Comparison of ENCODE assay signal across 8 cellular contexts in genomic region chr6:33414592-33415271, GRCh38. TPM values are rescaled to one million over a fixed set of nuclear protein-coding genes. Genes with fewer than 3 reads are reported as not detected.
A peak's percentile ranks its signal among the peaks of the same experiment; 100 is the strongest.
DNase-seq lines count a peak whose midpoint lies in the region; ATAC-seq, FAIRE-seq and TF ChIP-seq lines count a peak whose summit lies in the region.

No MANE protein-coding gene starts in this region.

- H4K8ac ChIP-seq in mesenchymal stem cell (ENCODE audit: low read length) = no peak overlapping the region

- peaks cover 69% of the 10 kb centered on the region for H3K36me3 Mint-ChIP-seq in CD4-positive, alpha-beta T cell (ENCODE audit: low read depth)
- peaks cover 80% of the 10 kb centered on the region for H3K36me3 Mint-ChIP-seq in activated T-helper 17 cell treated with anti-CD3 and anti-CD28 coated beads, Interleukin-2, amount 50 U/mL, for 72 hours (ENCODE audit: low read depth)

- no peak for DNase-seq in CD4-positive, alpha-beta T cell
- DNase-seq in HCT116 (ENCODE audit: low read depth, low spot score) = no peak
- no peak for DNase-seq in mesenchymal stem cell
- DNase-seq in H54 (ENCODE audit: insufficient read length, low spot score) = no peak
- no peak for DNase-seq in prostate gland (ENCODE audit: low spot score)
- no peak for DNase-seq in H4 (ENCODE audit: low spot score)
- no peak for DNase-seq in GM19240 (ENCODE audit: insufficient read length, low spot score)

- H2BK5ac ChIP-seq in mesenchymal stem cell (ENCODE audit: low read depth, low read length, poor library complexity, severe bottlenecking) = no peak overlapping the region

- no TSS peak for BruUV-seq in HCT116 (replicated peaks; lab: Mats Ljungman, UMichigan)

- H3K14ac ChIP-seq in mesenchymal stem cell (ENCODE audit: low read length in 2 of 2) = peak overlapping the region in 1 of 2 experiments; percentile 26

- H3K9me2 ChIP-seq in HCT116 (ENCODE audit: insufficient read depth) = no peaks in the 10 kb centered on the region

- TF ChIP-seq RAD21 in HCT116 (IDR thresholded peaks at IDR 0.05; ENCODE audit: low read depth) = no peak

- peak overlapping the region; percentile 94 for H3K4me3 Mint-ChIP-seq in CD4-positive, alpha-beta T cell
- H3K4me3 Mint-ChIP-seq in activated T-helper 17 cell treated with anti-CD3 and anti-CD28 coated beads, Interleukin-2, amount 50 U/mL, for 72 hours = peak overlapping the region; percentile 96

- no peak for TF ChIP-seq POLR2A in HCT116 (IDR thresholded peaks at IDR 0.05; ENCODE audit: borderline replicate concordance, extremely low read depth, insufficient read depth, insufficient read length)
- no peak for TF ChIP-seq POLR2A in H54 (IDR thresholded peaks at IDR 0.05; ENCODE audit: low read depth, low read length)
- TF ChIP-seq POLR2A in prostate gland (IDR thresholded peaks at IDR 0.05) = no peak

- CTCF ChIA-PET in CD4-positive, alpha-beta T cell (lab: Charles Lee) = interaction anchor here (3.2 kb wide), 1 partner anchor 11 kb away, joined by 9 read pairs; no protein-coding TSS in a partner anchor
- CTCF ChIA-PET in HCT116 (lab: Charles Lee) = no interaction called here

- intact Hi-C loops in CD4-positive, alpha-beta T cell (cut with DNase I, micrococcal nuclease) = loop anchor here (5.0 kb wide), 2 partner anchors 102 to 212 kb away; partner anchors contain the start of genes HSD17B8 (in 1 of the 2), RXRB (in 1 of the 2), SLC39A7 (in 1 of the 2) and TAPBP (in 1 of the 2)
- intact Hi-C loops in HCT116 (cut with micrococcal nuclease) (loop anchor here (5.0 to 10.0 kb wide), 2 partner anchors 117 to 210 kb away; partner anchors contain the start of genes HSD17B8, RGL2, RING1 and RXRB), prostate gland (cut with DNase I) (loop anchor here (5.0 to 10.0 kb wide), 2 partner anchors 97 to 440 kb away; partner anchors contain the start of gene ZBTB22)

- H2BK12ac ChIP-seq in mesenchymal stem cell (ENCODE audit: low read length in 2 of 2) = no peak overlapping the region

- FAIRE-seq in H54 (lab: Jason Lieb, UNC) = no peak

- peak overlapping the region in 1 of 2 experiments; percentile 5 for H3K23ac ChIP-seq in mesenchymal stem cell (ENCODE audit: low read length in 2 of 2)

- H2BK120ac ChIP-seq in mesenchymal stem cell (ENCODE audit: low read depth, low read length) = no peak overlapping the region

- H3K18ac ChIP-seq in mesenchymal stem cell (ENCODE audit: low read depth in 1 of 2, low read length in 2 of 2) = no peak overlapping the region

- no peak overlapping the region for H3K27ac ChIP-seq in CD4-positive, alpha-beta T cell (ENCODE audit: low read depth, low read length)
- H3K27ac ChIP-seq in HCT116 (ENCODE audit: low read depth, low read length) (no peak overlapping the region), mesenchymal stem cell (ENCODE audit: low read length, poor library complexity, severe bottlenecking) (no peak overlapping the region), prostate gland (no peak overlapping the region)

- ATAC-seq in CD4-positive, alpha-beta T cell (ENCODE audit: poor library complexity) = no peak
- ATAC-seq in HCT116 = no peak
- no peak for ATAC-seq in activated T-helper 17 cell treated with anti-CD3 and anti-CD28 coated beads, Interleukin-2, amount 50 U/mL, for 72 hours (replicated peaks)

- H3K4me1 Mint-ChIP-seq in CD4-positive, alpha-beta T cell (ENCODE audit: low read depth) = peaks cover 88% of the 10 kb centered on the region
- H3K4me1 Mint-ChIP-seq in activated T-helper 17 cell treated with anti-CD3 and anti-CD28 coated beads, Interleukin-2, amount 50 U/mL, for 72 hours = peaks cover 49% of the 10 kb centered on the region

- POLR2A ChIA-PET in CD4-positive, alpha-beta T cell (lab: Charles Lee) = interaction anchor here (1.0 kb wide), 1 partner anchor 16 kb away, joined by 5 read pairs; no protein-coding TSS in a partner anchor
- POLR2A ChIA-PET in HCT116 (lab: Charles Lee) = no interaction called here

- H3K9ac ChIP-seq in HCT116 (ENCODE audit: low read length) = no peak overlapping the region
- peak overlapping the region; percentile 99 for H3K9ac ChIP-seq in mesenchymal stem cell (ENCODE audit: low read length)

- H3K9me3 ChIP-seq in CD4-positive, alpha-beta T cell (ENCODE audit: control insufficient read depth, low read length) = no peaks in the 10 kb centered on the region
- H3K9me3 ChIP-seq in HCT116 (ENCODE audit: control insufficient read depth in 1 of 2, insufficient read depth in 1 of 2, low read depth in 1 of 2, low read length in 2 of 2) (no peaks in the 10 kb centered on the region), mesenchymal stem cell (ENCODE audit: control insufficient read depth, low read length) (no peaks in the 10 kb centered on the region), prostate gland (no peaks in the 10 kb centered on the region)

- H2AFZ ChIP-seq in HCT116 (ENCODE audit: low read depth, low read length, poor library complexity, severe bottlenecking) (no peak overlapping the region), mesenchymal stem cell (ENCODE audit: low read depth, low read length) (no peak overlapping the region)

- H4K91ac ChIP-seq in mesenchymal stem cell (ENCODE audit: low read length) = no peak overlapping the region

- no peaks in the 10 kb centered on the region for H3K27me3 ChIP-seq in CD4-positive, alpha-beta T cell (ENCODE audit: control insufficient read depth, insufficient read depth, low read length)
- H3K27me3 ChIP-seq in HCT116 (ENCODE audit: insufficient read depth, low read length) (no peaks in the 10 kb centered on the region), mesenchymal stem cell (ENCODE audit: control insufficient read depth in 1 of 2, insufficient read depth in 1 of 2, low read length in 2 of 2) (no peaks in the 10 kb centered on the region), prostate gland (replicated peaks; ENCODE audit: insufficient read depth) (no peaks in the 10 kb centered on the region)

- H3K4me3 ChIP-seq in HCT116 (replicated peaks in 1 of 2; ENCODE audit: low read depth in 1 of 2, low read length in 2 of 2) = no peak overlapping the region
- H3K4me3 ChIP-seq in mesenchymal stem cell (ENCODE audit: insufficient read depth in 1 of 2, low read depth in 1 of 2, low read length in 2 of 2) = no peak overlapping the region
- no peak overlapping the region for H3K4me3 ChIP-seq in prostate gland

- H2AK5ac ChIP-seq in mesenchymal stem cell (ENCODE audit: low read length, severe bottlenecking) = no peak overlapping the region

- H3K79me1 ChIP-seq in mesenchymal stem cell (replicated peaks; ENCODE audit: low read length, poor library complexity, severe bottlenecking) = peaks cover 22% of the 10 kb centered on the region

- no peaks in the 10 kb centered on the region for H3K27me3 Mint-ChIP-seq in CD4-positive, alpha-beta T cell
- no peaks in the 10 kb centered on the region for H3K27me3 Mint-ChIP-seq in activated T-helper 17 cell treated with anti-CD3 and anti-CD28 coated beads, Interleukin-2, amount 50 U/mL, for 72 hours

- H3K36me3 ChIP-seq in HCT116 (ENCODE audit: control insufficient read depth in 1 of 2, insufficient read depth in 2 of 2, low read length in 2 of 2) (peaks cover 5 to 28% of the 10 kb centered on the region in 2 experiments; a peak in 3 of 4 replicates), mesenchymal stem cell (ENCODE audit: control insufficient read depth in 1 of 2, insufficient read depth in 2 of 2, low read depth in 1 of 2, low read length in 2 of 2) (peaks cover 43 to 50% of the 10 kb centered on the region in 2 experiments), prostate gland (no peaks in the 10 kb centered on the region)

- no peak for TF ChIP-seq CTCF in CD4-positive, alpha-beta T cell (IDR thresholded peaks at IDR 0.05)
- TF ChIP-seq CTCF in HCT116 (IDR thresholded peaks at IDR 0.05 in 2 of 3, conservative IDR thresholded peaks at IDR 0.05 in 1 of 3; ENCODE audit: borderline replicate concordance in 1 of 3, insufficient read depth in 1 of 3, low read depth in 2 of 3, low read length in 2 of 3) = peak in 2 of 3 experiments; percentile 64 to 67; a peak in 4 of 6 replicates
- no peak for TF ChIP-seq CTCF in prostate gland (IDR thresholded peaks at IDR 0.05)

- no peak overlapping the region for H3K4me2 ChIP-seq in HCT116 (ENCODE audit: low read length)
- peak overlapping the region; percentile 23 for H3K4me2 ChIP-seq in mesenchymal stem cell (ENCODE audit: low read length, poor library complexity, severe bottlenecking)

- no peaks in the 10 kb centered on the region for H4K20me1 ChIP-seq in HCT116 (ENCODE audit: insufficient read depth)

- WGBS in mesenchymal stem cell = 82% methylated on average over 8 of the region's 12 CpGs
- WGBS in prostate gland = 72% methylated on average over 12 of the region's 12 CpGs

- no peak overlapping the region for H3K4ac ChIP-seq in mesenchymal stem cell (ENCODE audit: low read depth in 1 of 2, low read length in 2 of 2)

- no peaks in the 10 kb centered on the region for H3K9me3 Mint-ChIP-seq in CD4-positive, alpha-beta T cell
- H3K9me3 Mint-ChIP-seq in activated T-helper 17 cell treated with anti-CD3 and anti-CD28 coated beads, Interleukin-2, amount 50 U/mL, for 72 hours = no peaks in the 10 kb centered on the region

- peaks cover 13 to 40% of the 10 kb centered on the region in 2 experiments for H3K4me1 ChIP-seq in HCT116 (ENCODE audit: control insufficient read depth in 1 of 2, insufficient read depth in 2 of 2, low read length in 2 of 2)
- H3K4me1 ChIP-seq in mesenchymal stem cell (ENCODE audit: control insufficient read depth, insufficient read depth, low read depth, low read length) = peaks cover 39% of the 10 kb centered on the region
- H3K4me1 ChIP-seq in prostate gland (replicated peaks) = peaks cover 12% of the 10 kb centered on the region

- H3K79me2 ChIP-seq in HCT116 (ENCODE audit: insufficient read depth, low read length) = peaks cover 38% of the 10 kb centered on the region

- RAD21 ChIA-PET in HCT116 (lab: Charles Lee; ENCODE audit: low non-redundant PET in 1 of 2, low total read pairs in 2 of 2, uncharacterized antibody in 2 of 2, unreplicated experiment in 2 of 2) = no interaction called here

- peak overlapping the region; percentile 98 for H3K27ac Mint-ChIP-seq in CD4-positive, alpha-beta T cell
- peak overlapping the region; percentile 97 for H3K27ac Mint-ChIP-seq in activated T-helper 17 cell treated with anti-CD3 and anti-CD28 coated beads, Interleukin-2, amount 50 U/mL, for 72 hours

- H2BK15ac ChIP-seq in mesenchymal stem cell (ENCODE audit: low read depth, poor library complexity, severe bottlenecking) = no peak overlapping the region

RNA-seq across cellular contexts. Expression of gene CUTA, which starts 3.2 kb away (rescaled TPM):
- 100 to 1,000 TPM; 176 to 185 TPM for total RNA-seq in CD4-positive, alpha-beta T cell
- total RNA-seq in HCT116 (2021; ENCODE audit: unreplicated experiment) (186 TPM), prostate gland (100 to 1,000 TPM; 189 to 260 TPM)
- polyA plus RNA-seq in HCT116 (2012) = 184 and 226 TPM in 2 replicates
- total RNA-seq in activated T-helper 17 cell treated with anti-CD3 and anti-CD28 coated beads, Interleukin-2, amount 50 U/mL, for 72 hours = 100 to 1,000 TPM; 163 to 248 TPM
- polyA plus RNA-seq in mesenchymal stem cell (2013, experiment 1 of 2) = 472 TPM
- polyA plus RNA-seq in mesenchymal stem cell (2013, experiment 2 of 2) = 480 TPM
- 183 and 222 TPM in 2 replicates for total RNA-seq in H4 (2014; rRNA removed; shearing (Covaris generic))

RNA-seq across cellular contexts. Expression of gene PHF1, which starts 3.9 kb away (rescaled TPM):
- 100 to 1,000 TPM; 545 to 557 TPM for total RNA-seq in CD4-positive, alpha-beta T cell
- total RNA-seq in HCT116 (2021; ENCODE audit: unreplicated experiment) (40.2 TPM), prostate gland (100 to 1,000 TPM in 1 of 2 donors, 10 to 100 TPM in 1; 98.2 to 132 TPM)
- 44.1 and 49.9 TPM in 2 replicates for polyA plus RNA-seq in HCT116 (2012)
- 100 to 1,000 TPM in 1 of 2 donors, 10 to 100 TPM in 1; 27.2 to 133 TPM for total RNA-seq in activated T-helper 17 cell treated with anti-CD3 and anti-CD28 coated beads, Interleukin-2, amount 50 U/mL, for 72 hours
- polyA plus RNA-seq in mesenchymal stem cell (2013, experiment 1 of 2) = 43.1 TPM
- polyA plus RNA-seq in mesenchymal stem cell (2013, experiment 2 of 2) = 40.9 TPM
- 20.4 and 20.5 TPM in 2 replicates for total RNA-seq in H4 (2014; rRNA removed; shearing (Covaris generic))

RNA-seq across cellular contexts. Expression of gene SYNGAP1, which starts 5.1 kb away (rescaled TPM):
- 10 to 100 TPM; 62.4 to 63.8 TPM for total RNA-seq in CD4-positive, alpha-beta T cell
- 11.5 TPM for total RNA-seq in HCT116 (2021; ENCODE audit: unreplicated experiment)
- 6.9 and 8.0 TPM in 2 replicates for polyA plus RNA-seq in HCT116 (2012)
- total RNA-seq in activated T-helper 17 cell treated with anti-CD3 and anti-CD28 coated beads, Interleukin-2, amount 50 U/mL, for 72 hours = 100 to 1,000 TPM in 1 of 2 donors, 10 to 100 TPM in 1; 43.2 to 156 TPM
- polyA plus RNA-seq in mesenchymal stem cell (2013, experiment 1 of 2) = 18.5 TPM
- 19.0 TPM for polyA plus RNA-seq in mesenchymal stem cell (2013, experiment 2 of 2)
- 10 to 100 TPM in 1 of 2 donors, 1 to 10 TPM in 1; 6.1 to 24.8 TPM for total RNA-seq in prostate gland
- total RNA-seq in H4 (2014; rRNA removed; shearing (Covaris generic)) = 0.37 and 0.75 TPM in 2 replicates

RNA-seq across cellular contexts. Expression of gene KIFC1, which starts 23.1 kb away (rescaled TPM):
- 1 to 10 TPM; 1.2 to 1.6 TPM for total RNA-seq in CD4-positive, alpha-beta T cell
- 84.7 TPM for total RNA-seq in HCT116 (2021; ENCODE audit: unreplicated experiment)
- 98.1 and 101 TPM in 2 replicates for polyA plus RNA-seq in HCT116 (2012)
- total RNA-seq in activated T-helper 17 cell treated with anti-CD3 and anti-CD28 coated beads, Interleukin-2, amount 50 U/mL, for 72 hours = 100 to 1,000 TPM; 101 to 108 TPM
- polyA plus RNA-seq in mesenchymal stem cell (2013, experiment 1 of 2) = 4.9 TPM
- 5.1 TPM for polyA plus RNA-seq in mesenchymal stem cell (2013, experiment 2 of 2)
- total RNA-seq in prostate gland = 1 to 10 TPM; 5.8 to 6.5 TPM
- total RNA-seq in H4 (2014; rRNA removed; shearing (Covaris generic)) = 52.4 and 67.2 TPM in 2 replicates

RNA-seq across cellular contexts. Expression of gene ZBTB9, which starts 39.6 kb away (rescaled TPM):
- 1 to 10 TPM; 5.5 to 5.7 TPM for total RNA-seq in CD4-positive, alpha-beta T cell
- 14.2 TPM for total RNA-seq in HCT116 (2021; ENCODE audit: unreplicated experiment)
- 9.1 and 11.0 TPM in 2 replicates for polyA plus RNA-seq in HCT116 (2012)
- 10 to 100 TPM; 11.6 to 12.5 TPM for total RNA-seq in activated T-helper 17 cell treated with anti-CD3 and anti-CD28 coated beads, Interleukin-2, amount 50 U/mL, for 72 hours
- 3.6 TPM for polyA plus RNA-seq in mesenchymal stem cell (2013, experiment 1 of 2)
- polyA plus RNA-seq in mesenchymal stem cell (2013, experiment 2 of 2) = 3.9 TPM
- total RNA-seq in prostate gland = 1 to 10 TPM; 3.5 to 8.9 TPM
- 5.6 and 7.6 TPM in 2 replicates for total RNA-seq in H4 (2014; rRNA removed; shearing (Covaris generic))

Comparison
In these comparisons a context has a peak if more than half of its experiments do, and no peak if none do; other contexts are left out.
1. CTCF ChIP-seq: peak in HCT116 (2 of 3); none in CD4-positive, alpha-beta T cell (single experiment) and prostate gland (0 of 4).
2. RNA of gene PHF1, which starts 3.9 kb away (total RNA-seq): 545 to 557 TPM in CD4-positive, alpha-beta T cell; 27.2 to 133 TPM in activated T-helper 17 cell treated with anti-CD3 and anti-CD28 coated beads, Interleukin-2, amount 50 U/mL, for 72 hours, 98.2 to 132 TPM in prostate gland, 40.2 TPM in HCT116 (single experiment) and 20.4 to 20.5 TPM in H4; every median in the first group is over 4 times any median in the second.